ENCODE assay signal across 1 cellular context in genomic region chr6:112200185-112200914, GRCh38. TPM values are rescaled to one million over a fixed set of nuclear protein-coding genes. Genes with fewer than 3 reads are reported as not detected.
"Had no signal": no experiment of that assay in that cellular context is flagged by ENCODE, and none has a peak within 500 bp of the region (broad histone marks: within the 10 kb centered on the region; RNA-seq: fewer than 3 reads in every experiment).

No MANE protein-coding gene starts in this region.

RNA-seq across cellular contexts. Expression of gene LAMA4, which starts 54.0 kb away (rescaled TPM):
- total RNA-seq: OCI-LY7 had no signal
